Comparison of ENCODE assay signal across 21 cellular contexts in the genomic region with DNA sequence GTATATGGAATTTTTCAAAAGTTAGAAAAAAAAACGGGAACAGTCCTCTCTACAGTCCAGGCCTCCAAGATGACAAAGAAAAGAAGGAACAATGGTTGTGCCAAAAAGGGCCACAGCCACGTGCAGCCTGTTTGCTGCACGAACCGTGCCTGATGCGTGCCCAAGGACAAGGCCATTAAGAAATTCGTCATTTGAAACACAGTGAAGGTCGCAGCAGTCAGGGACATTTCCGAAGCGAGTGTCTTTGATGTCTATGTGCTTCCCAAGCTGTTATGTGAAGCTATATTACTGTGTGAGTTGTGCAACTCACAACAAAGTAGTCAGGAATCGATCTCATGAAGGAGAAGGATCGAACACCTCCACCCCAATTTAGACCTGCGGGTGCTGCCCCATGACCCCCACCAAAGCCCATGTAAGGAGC.
"Had no signal": no experiment of that assay in that cellular context is flagged by ENCODE, and none has a peak within 500 bp of the region (broad histone marks: within the 10 kb centered on the region; RNA-seq: fewer than 3 reads in every experiment).

No MANE protein-coding gene starts in this region.

- H3K9me3 Mint-ChIP-seq: immature natural killer cell; naive thymus-derived CD4-positive, alpha-beta T cell; neural crest cell; stimulated activated effector memory CD8-positive, alpha-beta T cell treated with anti-CD3 and anti-CD28 coated beads, Interleukin-12 subunit alpha, Interleukin-12 subunit beta, amount 100 ng/mL, for 72 hours; stimulated activated naive CD8-positive, alpha-beta T cell treated with anti-CD3 and anti-CD28 coated beads, Interleukin-15, Interleukin-2, amounts not matched to agents 100 ng/mL and 50 ng/mL, for 24 hours had no signal

- H3K4me1 ChIP-seq: esophagus squamous epithelium, gastroesophageal sphincter, sigmoid colon, tibial artery, upper lobe of left lung, uterus had no signal

- H3K27ac Mint-ChIP-seq: immature natural killer cell; stimulated activated effector memory CD8-positive, alpha-beta T cell treated with anti-CD3 and anti-CD28 coated beads, Interleukin-12 subunit alpha, Interleukin-12 subunit beta, amount 100 ng/mL, for 72 hours; stimulated activated naive CD8-positive, alpha-beta T cell treated with anti-CD3 and anti-CD28 coated beads, Interleukin-15, Interleukin-2, amounts not matched to agents 100 ng/mL and 50 ng/mL, for 24 hours had no signal

- H3K27me3 Mint-ChIP-seq: naive thymus-derived CD4-positive, alpha-beta T cell; stimulated activated naive CD8-positive, alpha-beta T cell treated with anti-CD3 and anti-CD28 coated beads, Interleukin-15, Interleukin-2, amounts not matched to agents 100 ng/mL and 50 ng/mL, for 24 hours had no signal

- H3K4me3 Mint-ChIP-seq: immature natural killer cell; naive thymus-derived CD4-positive, alpha-beta T cell; neural crest cell; stimulated activated effector memory CD8-positive, alpha-beta T cell treated with anti-CD3 and anti-CD28 coated beads, Interleukin-12 subunit alpha, Interleukin-12 subunit beta, amount 100 ng/mL, for 72 hours; stimulated activated naive CD8-positive, alpha-beta T cell treated with anti-CD3 and anti-CD28 coated beads, Interleukin-15, Interleukin-2, amounts not matched to agents 100 ng/mL and 50 ng/mL, for 24 hours had no signal

- H3K36me3 ChIP-seq: uterus had no signal

- ATAC-seq: gastroesophageal sphincter; left ventricle myocardium superior; naive thymus-derived CD4-positive, alpha-beta T cell; stimulated activated effector memory CD8-positive, alpha-beta T cell treated with anti-CD3 and anti-CD28 coated beads, Interleukin-12 subunit alpha, Interleukin-12 subunit beta, amount 100 ng/mL, for 72 hours had no signal

- H3K9me3 ChIP-seq: esophagus squamous epithelium, gastroesophageal sphincter, sigmoid colon, tibial artery, upper lobe of left lung, uterus had no signal

- H3K4me3 ChIP-seq: esophagus squamous epithelium, gastroesophageal sphincter, lung, sigmoid colon, tibial artery, upper lobe of left lung, uterus had no signal

- H3K4me1 Mint-ChIP-seq: immature natural killer cell; naive thymus-derived CD4-positive, alpha-beta T cell; neural crest cell; stimulated activated effector memory CD8-positive, alpha-beta T cell treated with anti-CD3 and anti-CD28 coated beads, Interleukin-12 subunit alpha, Interleukin-12 subunit beta, amount 100 ng/mL, for 72 hours had no signal

- H3K27ac ChIP-seq: esophagus squamous epithelium, gastroesophageal sphincter, sigmoid colon, tibial artery, upper lobe of left lung, uterus had no signal

- H3K27me3 ChIP-seq: esophagus squamous epithelium, gastroesophageal sphincter, sigmoid colon, tibial artery, upper lobe of left lung, uterus had no signal

- DNase-seq: effector memory CD4-positive, alpha-beta T cell; esophagus squamous epithelium; foreskin fibroblast; glutamatergic neuron; immature natural killer cell; left ventricle myocardium superior; mesenchymal stem cell; naive thymus-derived CD4-positive, alpha-beta T cell; posterior cingulate gyrus; sigmoid colon; small intestine; stimulated activated CD4-positive, alpha-beta T cell treated with anti-CD3 and anti-CD28 coated beads, Interleukin-4, amount 100 ng/mL, for 1 hour; stimulated activated CD8-positive, alpha-beta memory T cell treated with anti-CD3 and anti-CD28 coated beads, Interleukin-4, amount 100 ng/mL, for 48 hours; tibial artery; upper lobe of left lung; uterus had no signal
